ENCODE assay signal across 34 cellular contexts in genomic region chr22:21087119-21087518, GRCh38. TPM values are rescaled to one million over a fixed set of nuclear protein-coding genes. Genes with fewer than 3 reads are reported as not detected.
"Had no signal": no experiment of that assay in that cellular context is flagged by ENCODE, and none has a peak within 500 bp of the region (broad histone marks: within the 10 kb centered on the region; RNA-seq: fewer than 3 reads in every experiment).

No MANE protein-coding gene starts in this region.

- H3K4me1 ChIP-seq: ascending aorta had no signal

- H3K36me3 ChIP-seq: ascending aorta, cardiac muscle cell had no signal

- H3K27ac ChIP-seq: ascending aorta, cardiac muscle cell, VCaP had no signal

- H3K9me3 ChIP-seq: ascending aorta had no signal

- FAIRE-seq: bronchial epithelial cell, TTC549 had no signal

- H3K27me3 ChIP-seq: ascending aorta, cardiac muscle cell had no signal

- H3K4me3 ChIP-seq: ascending aorta, cardiac muscle cell had no signal

- DNase-seq: activated B cell treated with CpG ODN at 0.5 μM for 24 hours; activated CD4-positive, alpha-beta memory T cell treated with anti-CD3 and anti-CD28 coated beads for 36 hours; activated CD4-positive, alpha-beta T cell treated with anti-CD3 and anti-CD28 coated beads for 4 hours; activated CD4-positive, alpha-beta T cell treated with anti-CD3 and anti-CD28 coated beads, Interleukin-2, amount 10 ng/mL, durations not matched to agents 24 days and 14 days; activated CD4-positive, alpha-beta T cell treated with anti-CD3 and anti-CD28 coated beads, Interleukin-2, amount 50 U/mL, for 1 hour; activated CD4-positive, alpha-beta T cell treated with anti-CD3 and anti-CD28 coated beads, Interleukin-2, amount 50 U/mL, for 4 hours; activated CD4-positive, CD25-positive, alpha-beta regulatory T cell treated with anti-CD3 and anti-CD28 coated beads, Interleukin-2, amount 50 U/mL, for 72 hours; activated CD8-positive, alpha-beta T cell treated with anti-CD3 and anti-CD28 coated beads for 36 hours; activated effector memory CD4-positive, alpha-beta T cell treated with anti-CD3 and anti-CD28 coated beads, Interleukin-2, amount 50 U/mL, for 16 hours; activated gamma-delta T cell treated with Interleukin-2 at 50 U/mL for 16 hours; activated naive CD4-positive, alpha-beta T cell; activated naive CD4-positive, alpha-beta T cell treated with anti-CD3 and anti-CD28 coated beads for 36 hours; activated naive CD8-positive, alpha-beta T cell treated with anti-CD3 and anti-CD28 coated beads, Interleukin-2, amount 10 ng/mL, durations not matched to agents 7 days and 5 days; activated naive CD8-positive, alpha-beta T cell treated with anti-CD3 and anti-CD28 coated beads, Interleukin-2, amount 50 U/mL, for 24 hours; activated T-cell treated with anti-CD3 and anti-CD28 coated beads for 4 hours; activated T-cell treated with anti-CD3 and anti-CD28 coated beads, Interleukin-2, amount 50 U/mL, for 1 hour; activated T-cell treated with anti-CD3 and anti-CD28 coated beads, Interleukin-2, amount 50 U/mL, for 4 hours; activated T-cell treated with anti-CD3 and anti-CD28 coated beads, Interleukin-2, amount 50 U/mL, for 72 hours; amygdala; anterior cingulate cortex; central memory CD4-positive, alpha-beta T cell; T-helper 1 cell; T-helper 2 cell; T-helper 9 cell had no signal

- ATAC-seq: activated CD8-positive, alpha-beta T cell treated with anti-CD3 and anti-CD28 coated beads for 36 hours; activated naive CD8-positive, alpha-beta T cell treated with anti-CD3 and anti-CD28 coated beads, Interleukin-2, amount 50 U/mL, for 24 hours; activated T-cell treated with anti-CD3 and anti-CD28 coated beads, Interleukin-2, amount 50 U/mL, for 4 hours; activated T-cell treated with anti-CD3 and anti-CD28 coated beads, Interleukin-2, amount 50 U/mL, for 72 hours; activated T-helper 17 cell treated with anti-CD3 and anti-CD28 coated beads, Interleukin-2, amount 50 U/mL, for 72 hours had no signal

RNA-seq across cellular contexts. Expression of gene LRRC74B, which starts 41.4 kb away (rescaled TPM):
- total RNA-seq: activated B cell treated with CpG ODN at 0.5 μM for 24 hours; activated CD4-positive, alpha-beta memory T cell treated with anti-CD3 and anti-CD28 coated beads for 36 hours; activated CD4-positive, alpha-beta T cell treated with anti-CD3 and anti-CD28 coated beads, Interleukin-2, amount 10 ng/mL, durations not matched to agents 24 days and 14 days; activated CD8-positive, alpha-beta memory T cell treated with anti-CD3 and anti-CD28 coated beads for 36 hours; activated CD8-positive, alpha-beta T cell treated with anti-CD3 and anti-CD28 coated beads for 36 hours; activated naive CD4-positive, alpha-beta T cell treated with anti-CD3 and anti-CD28 coated beads for 36 hours; activated naive CD8-positive, alpha-beta T cell treated with anti-CD3 and anti-CD28 coated beads, Interleukin-2, amount 10 ng/mL, durations not matched to agents 7 days and 5 days; activated T-cell treated with anti-CD3 and anti-CD28 coated beads, Interleukin-2, amount 50 U/mL, for 4 hours; activated T-cell treated with anti-CD3 and anti-CD28 coated beads, Interleukin-2, amount 50 U/mL, for 72 hours; activated T-helper 1 cell treated with anti-CD3 and anti-CD28 coated beads, Interleukin-12 subunit alpha, Interleukin-12 subunit beta, Interleukin-2, Interleukin-4 antibody, amounts not matched to agents 30 ng/mL and 10 ng/mL and 1 ng/mL, durations not matched to agents 14 hours and 24 hours and 36 hours; activated T-helper 17 cell treated with anti-CD3 and anti-CD28 coated beads, Interleukin-2, amount 50 U/mL, for 72 hours; bronchial epithelial cell; cerebellum had no signal
- polyA plus RNA-seq: adipose tissue, cardiac muscle cell had no signal

RNA-seq across cellular contexts. Expression of gene SLC7A4, which starts 54.8 kb away (rescaled TPM):
- total RNA-seq: activated B cell treated with CpG ODN at 0.5 μM for 24 hours; activated CD4-positive, alpha-beta memory T cell treated with anti-CD3 and anti-CD28 coated beads for 36 hours; activated CD4-positive, alpha-beta T cell treated with anti-CD3 and anti-CD28 coated beads, Interleukin-2, amount 10 ng/mL, durations not matched to agents 24 days and 14 days; activated CD8-positive, alpha-beta T cell treated with anti-CD3 and anti-CD28 coated beads for 36 hours; activated naive CD4-positive, alpha-beta T cell treated with anti-CD3 and anti-CD28 coated beads for 36 hours; activated T-cell treated with anti-CD3 and anti-CD28 coated beads, Interleukin-2, amount 50 U/mL, for 72 hours; activated T-helper 1 cell treated with anti-CD3 and anti-CD28 coated beads, Interleukin-12 subunit alpha, Interleukin-12 subunit beta, Interleukin-2, Interleukin-4 antibody, amounts not matched to agents 30 ng/mL and 10 ng/mL and 1 ng/mL, durations not matched to agents 14 hours and 24 hours and 36 hours; activated T-helper 17 cell treated with anti-CD3 and anti-CD28 coated beads, Interleukin-2, amount 50 U/mL, for 72 hours had no signal
